8 cellular contexts compared by ENCODE assay signal in genomic region chr14:54722791-54723432, GRCh38.
DNase-seq lines count a peak whose midpoint lies in the region; ATAC-seq and FAIRE-seq lines count a peak whose summit lies in the region.

No MANE protein-coding gene starts in this region.

- H3K9me3 ChIP-seq in BLaER1, result peaks cover 12% of the 10 kb centered on the region; the same call in 1 of the 2 replicates
- H3K9me3 ChIP-seq in MG63, result no peaks in the 10 kb centered on the region

- H3K27ac ChIP-seq in BLaER1, result no peak overlapping the region

- peaks cover 20% of the 10 kb centered on the region for H3K4me1 ChIP-seq in BLaER1

- ATAC-seq in left colon (peak; percentile 42), HG03095 (IDR thresholded peaks at IDR 0.05; ENCODE audit: unreplicated experiment) (no peak), GM19023 (IDR thresholded peaks at IDR 0.05; ENCODE audit: unreplicated experiment) (no peak), HG02610 (IDR thresholded peaks at IDR 0.05; ENCODE audit: unreplicated experiment) (no peak)

- peaks cover 26% of the 10 kb centered on the region; the same call in 1 of the 2 replicates for H4K20me1 ChIP-seq in BLaER1

- no peak overlapping the region for H3K9ac ChIP-seq in BLaER1

- H3K36me3 ChIP-seq in BLaER1, result peaks cover 6% of the 10 kb centered on the region; the same call in 1 of the 2 replicates
- no peaks in the 10 kb centered on the region for H3K36me3 ChIP-seq in H7 (replicated peaks; ENCODE audit: control insufficient read depth, insufficient read depth, low read length)
- no peaks in the 10 kb centered on the region for H3K36me3 ChIP-seq in MG63

- intact Hi-C loops in left colon (cut with DNase I, micrococcal nuclease), result no loop called here

- H3K4me3 ChIP-seq in BLaER1, result no peak overlapping the region
- H3K4me3 ChIP-seq in H7 (ENCODE audit: insufficient read depth, low read depth, low read length), result no peak overlapping the region
- no peak overlapping the region for H3K4me3 ChIP-seq in MG63

- H3K27me3 ChIP-seq in BLaER1 (no peaks in the 10 kb centered on the region), H7 (ENCODE audit: control insufficient read depth, insufficient read depth, low read length) (no peaks in the 10 kb centered on the region), MG63 (no peaks in the 10 kb centered on the region)

- peak; percentile 62 for FAIRE-seq in TTC549 (lab: Jason Lieb, UNC)

- H3K4me2 ChIP-seq in BLaER1, result peak overlapping the region; percentile 14

- DNase-seq in H7 (peak; percentile 8), left colon (no peak), MG63 (no peak)
